ENCODE assay signal across 8 cellular contexts in the genomic region with DNA sequence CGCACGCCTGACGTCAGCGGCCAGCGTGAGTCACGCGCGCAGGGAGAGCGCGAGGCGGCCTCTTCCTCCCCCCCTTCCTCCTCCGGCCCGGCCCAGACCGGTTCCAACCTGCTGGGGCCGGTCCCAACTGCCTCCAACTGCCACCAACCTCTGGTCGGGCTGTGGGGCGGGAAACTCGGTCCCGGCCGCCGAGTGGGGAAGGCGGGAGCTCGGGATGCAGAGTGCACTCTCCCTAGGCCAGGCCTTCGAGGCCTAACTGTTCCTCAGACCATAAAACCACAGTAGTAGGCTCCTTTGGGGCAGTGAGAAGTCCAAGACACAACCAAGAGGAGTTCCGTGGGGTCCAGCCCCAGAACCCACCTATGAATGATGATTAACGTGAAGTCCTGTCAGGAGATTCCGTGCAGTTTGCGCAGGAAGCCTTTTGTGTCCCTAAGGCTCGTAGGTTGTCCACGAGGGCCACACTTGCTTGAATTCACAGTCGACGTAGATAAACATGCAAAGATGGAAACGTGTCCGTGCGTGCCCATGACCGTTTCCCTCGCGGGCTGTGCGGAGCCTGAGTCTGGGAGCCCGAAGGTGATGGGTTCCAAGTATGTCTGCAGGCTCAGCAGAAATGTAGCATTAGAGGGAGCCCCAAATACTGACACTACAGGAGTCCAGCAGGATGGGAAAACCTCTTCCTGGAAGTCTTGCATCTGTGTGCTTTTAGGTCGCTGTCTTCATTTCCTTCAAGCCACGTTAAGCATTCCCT. TPM values are rescaled to one million over a fixed set of nuclear protein-coding genes. Genes with fewer than 3 reads are reported as not detected.
DNase-seq lines count a peak whose midpoint lies in the region; ATAC-seq, FAIRE-seq and TF ChIP-seq lines count a peak whose summit lies in the region.

No MANE protein-coding gene starts in this region.

- CTCF ChIA-PET in activated naive CD4-positive, alpha-beta T cell treated with anti-CD3 and anti-CD28 coated beads, Interleukin-2, amount 10 ng/mL, durations not matched to agents 7 days and 5 days (lab: Charles Lee) = interaction anchor here (0.6 to 2.0 kb wide), 4 partner anchors 20 to 40 kb away, joined by 3 to 6 read pairs (median 5); partner anchors contain the start of gene GALK1

- intact Hi-C loops in thyroid gland (cut with DNase I) = no loop called here

- H3K4me1 Mint-ChIP-seq in activated naive CD4-positive, alpha-beta T cell treated with anti-CD3 and anti-CD28 coated beads, Interleukin-2, amount 10 ng/mL, durations not matched to agents 7 days and 5 days = peaks cover 55% of the 10 kb centered on the region
- peaks cover 12% of the 10 kb centered on the region for H3K4me1 Mint-ChIP-seq in glutamatergic neuron (ENCODE audit: low read depth, unreplicated experiment)

- DNase-seq in DMS53 (lab: John Stamatoyannopoulos, UW) (peak; percentile 97), RCC 7860 (ENCODE audit: low spot score) (peak; percentile 78), glutamatergic neuron (peak; percentile 88), osteoblast (ENCODE audit: insufficient read length, low spot score, missing footprints) (peak; percentile 94), thyroid gland (peak; percentile 87 to 91)
- peak; percentile 93 for DNase-seq in activated naive CD4-positive, alpha-beta T cell treated with anti-CD3 and anti-CD28 coated beads, Interleukin-2, amount 10 ng/mL, durations not matched to agents 7 days and 5 days

- no peaks in the 10 kb centered on the region for H3K27me3 ChIP-seq in osteoblast (ENCODE audit: insufficient read depth, low read length)
- H3K27me3 ChIP-seq in thyroid gland = no peaks in the 10 kb centered on the region

- H3K4me3 ChIP-seq in osteoblast (ENCODE audit: insufficient read depth, low read length) (peak overlapping the region; percentile 76), thyroid gland (replicated peaks in 1 of 3) (peak overlapping the region; percentile 0 to 51 (median 30))

- peak; percentile 39 for ATAC-seq in GM21526 (IDR thresholded peaks at IDR 0.05; ENCODE audit: low FRiP score, unreplicated experiment)

- H3K4me3 Mint-ChIP-seq in activated naive CD4-positive, alpha-beta T cell treated with anti-CD3 and anti-CD28 coated beads, Interleukin-2, amount 10 ng/mL, durations not matched to agents 7 days and 5 days = peak overlapping the region; percentile 86
- peak overlapping the region; percentile 86 for H3K4me3 Mint-ChIP-seq in glutamatergic neuron (ENCODE audit: unreplicated experiment)

- peak overlapping the region; percentile 100 for H3K27ac Mint-ChIP-seq in activated naive CD4-positive, alpha-beta T cell treated with anti-CD3 and anti-CD28 coated beads, Interleukin-2, amount 10 ng/mL, durations not matched to agents 7 days and 5 days
- H3K27ac Mint-ChIP-seq in glutamatergic neuron (ENCODE audit: unreplicated experiment) = peak overlapping the region; percentile 96

- H3K9me3 ChIP-seq in osteoblast (ENCODE audit: low read depth, low read length) = no peaks in the 10 kb centered on the region
- no peaks in the 10 kb centered on the region for H3K9me3 ChIP-seq in thyroid gland

- no peaks in the 10 kb centered on the region for H3K36me3 ChIP-seq in osteoblast (ENCODE audit: insufficient read depth, low read length)
- H3K36me3 ChIP-seq in thyroid gland = no peaks in the 10 kb centered on the region

- TF ChIP-seq EP300 in Ishikawa (IDR thresholded peaks at IDR 0.05; ENCODE audit: borderline replicate concordance) = peak; percentile 87

- H3K79me2 ChIP-seq in osteoblast (ENCODE audit: insufficient read depth, low read length) = peaks cover 44% of the 10 kb centered on the region

- H3K9me3 Mint-ChIP-seq in activated naive CD4-positive, alpha-beta T cell treated with anti-CD3 and anti-CD28 coated beads, Interleukin-2, amount 10 ng/mL, durations not matched to agents 7 days and 5 days = no peaks in the 10 kb centered on the region
- no peaks in the 10 kb centered on the region for H3K9me3 Mint-ChIP-seq in glutamatergic neuron (ENCODE audit: unreplicated experiment)

- H2AFZ ChIP-seq in osteoblast (ENCODE audit: low read length) = peak overlapping the region; percentile 76

- 0 out of 2 replicates have a peak, but pooled peaks have one; percentile 10 for TF ChIP-seq RAD21 in Ishikawa (IDR thresholded peaks at IDR 0.05; ENCODE audit: low read depth)

- H3K4me2 ChIP-seq in osteoblast (ENCODE audit: insufficient read depth, low read length) = peak overlapping the region; percentile 94

- H3K27ac ChIP-seq in osteoblast (ENCODE audit: low read depth, low read length) (peak overlapping the region; percentile 100), thyroid gland (peak overlapping the region; percentile 98 to 100 (median 100))

- no peaks in the 10 kb centered on the region for H3K27me3 Mint-ChIP-seq in activated naive CD4-positive, alpha-beta T cell treated with anti-CD3 and anti-CD28 coated beads, Interleukin-2, amount 10 ng/mL, durations not matched to agents 7 days and 5 days
- H3K27me3 Mint-ChIP-seq in glutamatergic neuron (ENCODE audit: unreplicated experiment) = no peaks in the 10 kb centered on the region

- 21 to 44% methylated on average over 13 to 17 of the region's 42 CpGs for WGBS in thyroid gland, 2 donors

- H3K4me1 ChIP-seq in osteoblast (ENCODE audit: insufficient read depth, low read length) = peaks cover 30% of the 10 kb centered on the region
- H3K4me1 ChIP-seq in thyroid gland = peaks cover 22 to 35% of the 10 kb centered on the region in 2 donors

- no peak for FAIRE-seq in RCC 7860 (lab: Jason Lieb, UNC)

- TF ChIP-seq CTCF in glutamatergic neuron (IDR thresholded peaks at IDR 0.05; ENCODE audit: partially characterized antibody, unreplicated experiment) (no peak), osteoblast (IDR thresholded peaks at IDR 0.05; ENCODE audit: extremely low read depth, low read depth, low read length) (no peak), thyroid gland (IDR thresholded peaks at IDR 0.05) (no peak)

- peaks cover 3% of the 10 kb centered on the region for H3K36me3 Mint-ChIP-seq in activated naive CD4-positive, alpha-beta T cell treated with anti-CD3 and anti-CD28 coated beads, Interleukin-2, amount 10 ng/mL, durations not matched to agents 7 days and 5 days
- H3K36me3 Mint-ChIP-seq in glutamatergic neuron (ENCODE audit: unreplicated experiment) = no peaks in the 10 kb centered on the region

- peak in 1 of 2 donors; percentile 43 for TF ChIP-seq POLR2A in thyroid gland (IDR thresholded peaks at IDR 0.05)

- no peaks in the 10 kb centered on the region for H4K20me1 ChIP-seq in osteoblast (ENCODE audit: insufficient read depth, low read length)

TF ChIP-seq in Ishikawa, 13 proteins besides CTCF, POLR2A, EP300 and RAD21 (continues in another document):
- TF ChIP-seq EGR1 (IDR thresholded peaks at IDR 0.05) = 0 out of 2 replicates have a peak, but pooled peaks have one; percentile 15
- peak; percentile 84 for TF ChIP-seq TCF12 (IDR thresholded peaks at IDR 0.05; ENCODE audit: low read depth)
- TF ChIP-seq TEAD4 (IDR thresholded peaks at IDR 0.05) = peak; percentile 54; the same call in 1 of the 2 replicates
- TF ChIP-seq TAF1 (IDR thresholded peaks at IDR 0.05; ENCODE audit: low read depth) = peak; percentile 94
- no peak; the same call in 1 of the 2 replicates for TF ChIP-seq CEBPB (IDR thresholded peaks at IDR 0.05)
- TF ChIP-seq MAX (IDR thresholded peaks at IDR 0.05) = peak; percentile 99
- TF ChIP-seq YY1 (IDR thresholded peaks at IDR 0.05; ENCODE audit: low read depth) = no peak
- no peak for TF ChIP-seq ZBTB7A (IDR thresholded peaks at IDR 0.05; ENCODE audit: low read depth)
- peak; percentile 80; the same call in 1 of the 2 replicates for TF ChIP-seq CREB1 (IDR thresholded peaks at IDR 0.05; ENCODE audit: low read depth)
- TF ChIP-seq USF1 (IDR thresholded peaks at IDR 0.05) = peak; percentile 83
- TF ChIP-seq, protein P1, sequence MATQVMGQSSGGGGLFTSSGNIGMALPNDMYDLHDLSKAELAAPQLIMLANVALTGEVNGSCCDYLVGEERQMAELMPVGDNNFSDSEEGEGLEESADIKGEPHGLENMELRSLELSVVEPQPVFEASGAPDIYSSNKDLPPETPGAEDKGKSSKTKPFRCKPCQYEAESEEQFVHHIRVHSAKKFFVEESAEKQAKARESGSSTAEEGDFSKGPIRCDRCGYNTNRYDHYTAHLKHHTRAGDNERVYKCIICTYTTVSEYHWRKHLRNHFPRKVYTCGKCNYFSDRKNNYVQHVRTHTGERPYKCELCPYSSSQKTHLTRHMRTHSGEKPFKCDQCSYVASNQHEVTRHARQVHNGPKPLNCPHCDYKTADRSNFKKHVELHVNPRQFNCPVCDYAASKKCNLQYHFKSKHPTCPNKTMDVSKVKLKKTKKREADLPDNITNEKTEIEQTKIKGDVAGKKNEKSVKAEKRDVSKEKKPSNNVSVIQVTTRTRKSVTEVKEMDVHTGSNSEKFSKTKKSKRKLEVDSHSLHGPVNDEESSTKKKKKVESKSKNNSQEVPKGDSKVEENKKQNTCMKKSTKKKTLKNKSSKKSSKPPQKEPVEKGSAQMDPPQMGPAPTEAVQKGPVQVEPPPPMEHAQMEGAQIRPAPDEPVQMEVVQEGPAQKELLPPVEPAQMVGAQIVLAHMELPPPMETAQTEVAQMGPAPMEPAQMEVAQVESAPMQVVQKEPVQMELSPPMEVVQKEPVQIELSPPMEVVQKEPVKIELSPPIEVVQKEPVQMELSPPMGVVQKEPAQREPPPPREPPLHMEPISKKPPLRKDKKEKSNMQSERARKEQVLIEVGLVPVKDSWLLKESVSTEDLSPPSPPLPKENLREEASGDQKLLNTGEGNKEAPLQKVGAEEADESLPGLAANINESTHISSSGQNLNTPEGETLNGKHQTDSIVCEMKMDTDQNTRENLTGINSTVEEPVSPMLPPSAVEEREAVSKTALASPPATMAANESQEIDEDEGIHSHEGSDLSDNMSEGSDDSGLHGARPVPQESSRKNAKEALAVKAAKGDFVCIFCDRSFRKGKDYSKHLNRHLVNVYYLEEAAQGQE (IDR thresholded peaks at IDR 0.05; ENCODE audit: low read depth) = 0 out of 2 replicates have a peak, but pooled peaks have one; percentile 26

RNA-seq across cellular contexts. Expression of gene UNK, which starts 0.6 kb away (rescaled TPM):
- total RNA-seq in glutamatergic neuron (ENCODE audit: unreplicated experiment) = 65.5 TPM
- 18.5 and 23.6 TPM in 2 replicates for total RNA-seq in osteoblast
- total RNA-seq in thyroid gland = 10 to 100 TPM; 32.5 to 61.4 (median 47.9) TPM

RNA-seq across cellular contexts. Expression of gene GALK1, which starts 20.2 kb away (rescaled TPM):
- total RNA-seq in glutamatergic neuron (ENCODE audit: unreplicated experiment) (18.2 TPM), osteoblast (25.3 and 27.7 TPM in 2 replicates), thyroid gland (10 to 100 TPM; 15.4 to 28.5 (median 24.9) TPM)

RNA-seq across cellular contexts. Expression of gene UNC13D, which starts 59.0 kb away (rescaled TPM):
- total RNA-seq in glutamatergic neuron (ENCODE audit: unreplicated experiment) (2.4 TPM), osteoblast (1.1 and 2.1 TPM in 2 replicates), thyroid gland (1 to 10 TPM; 4.0 to 8.1 (median 5.2) TPM)

Comparison
In these comparisons a context has a peak if more than half of its experiments do, and no peak if none do; other contexts are left out.
1. Peak in every context shown above with its lines: DNase-seq, ATAC-seq, H3K4me3 ChIP-seq and H3K27ac ChIP-seq.